In genomic region chr11:74815966-74816365, GRCh38 we compare ENCODE assay signal across 24 cellular contexts.
"Had no signal": no experiment of that assay in that cellular context is flagged by ENCODE, and none has a peak within 500 bp of the region (broad histone marks: within the 10 kb centered on the region; RNA-seq: fewer than 3 reads in every experiment).

No MANE protein-coding gene starts in this region.

- H3K4me1 ChIP-seq: colonic mucosa, uterus had no signal

- H3K27me3 ChIP-seq: colonic mucosa, esophagus squamous epithelium, transverse colon, uterus had no signal

- H3K4me3 Mint-ChIP-seq: activated CD8-positive, alpha-beta T cell treated with anti-CD3 and anti-CD28 coated beads for 36 hours; activated naive CD4-positive, alpha-beta T cell treated with anti-CD3 and anti-CD28 coated beads for 36 hours; activated T-cell treated with anti-CD3 and anti-CD28 coated beads, Interleukin-2, amount 50 U/mL, for 24 hours; brain; naive thymus-derived CD8-positive, alpha-beta T cell had no signal

- H3K4me2 ChIP-seq: SK-N-SH had no signal

- H3K27me3 Mint-ChIP-seq: activated CD8-positive, alpha-beta T cell treated with anti-CD3 and anti-CD28 coated beads for 36 hours; activated T-cell treated with anti-CD3 and anti-CD28 coated beads, Interleukin-2, amount 50 U/mL, for 24 hours; brain; naive thymus-derived CD8-positive, alpha-beta T cell had no signal

- H3K27ac Mint-ChIP-seq: activated CD8-positive, alpha-beta T cell treated with anti-CD3 and anti-CD28 coated beads for 36 hours; activated naive CD4-positive, alpha-beta T cell treated with anti-CD3 and anti-CD28 coated beads for 36 hours; activated T-cell treated with anti-CD3 and anti-CD28 coated beads, Interleukin-2, amount 50 U/mL, for 24 hours had no signal

- H3K27ac ChIP-seq: colonic mucosa, esophagus squamous epithelium, transverse colon, uterus had no signal

- H3K4me3 ChIP-seq: colonic mucosa, esophagus squamous epithelium, lung, transverse colon, uterus had no signal

- H3K36me3 ChIP-seq: colonic mucosa, uterus had no signal

- H3K9me3 ChIP-seq: colonic mucosa, esophagus squamous epithelium, SK-N-SH, transverse colon, uterus had no signal

- ATAC-seq: activated CD8-positive, alpha-beta T cell treated with anti-CD3 and anti-CD28 coated beads for 36 hours; left lobe of liver; naive thymus-derived CD8-positive, alpha-beta T cell; stimulated activated naive CD8-positive, alpha-beta T cell treated with anti-CD3 and anti-CD28 coated beads, Interleukin-15, Interleukin-2, amounts not matched to agents 100 U/mL and 50 U/mL, for 24 hours had no signal

- H3K9me2 ChIP-seq: SK-N-SH had no signal

- H3K9me3 Mint-ChIP-seq: activated CD8-positive, alpha-beta T cell treated with anti-CD3 and anti-CD28 coated beads for 36 hours; activated naive CD4-positive, alpha-beta T cell treated with anti-CD3 and anti-CD28 coated beads for 36 hours; activated T-cell treated with anti-CD3 and anti-CD28 coated beads, Interleukin-2, amount 50 U/mL, for 24 hours; naive thymus-derived CD8-positive, alpha-beta T cell had no signal

- DNase-seq: activated CD4-positive, alpha-beta T cell treated with anti-CD3 and anti-CD28 coated beads for 48 hours; activated CD4-positive, CD25-positive, alpha-beta regulatory T cell; activated CD8-positive, alpha-beta T cell treated with anti-CD3 and anti-CD28 coated beads for 36 hours; activated naive CD4-positive, alpha-beta T cell treated with anti-CD3 and anti-CD28 coated beads for 36 hours; activated T-cell treated with anti-CD3 and anti-CD28 coated beads, Interleukin-2, amount 50 U/mL, for 24 hours; caudate nucleus; colonic mucosa; effector CD4-positive, alpha-beta T cell; esophagus squamous epithelium; hippocampal formation; islet precursor cell; naive thymus-derived CD8-positive, alpha-beta T cell; nucleus accumbens; posterior cingulate gyrus; retina; SK-N-SH; stimulated activated CD4-positive, alpha-beta T cell treated with anti-CD3 and anti-CD28 coated beads, Interleukin-2, amount 100 ng/mL, for 24 hours; stimulated activated naive CD8-positive, alpha-beta T cell treated with anti-CD3 and anti-CD28 coated beads, Interleukin-15, Interleukin-2, amounts not matched to agents 100 U/mL and 50 U/mL, for 24 hours; T-helper 9 cell; transverse colon; uterus had no signal
